16 cellular contexts compared by ENCODE assay signal in the genomic region with DNA sequence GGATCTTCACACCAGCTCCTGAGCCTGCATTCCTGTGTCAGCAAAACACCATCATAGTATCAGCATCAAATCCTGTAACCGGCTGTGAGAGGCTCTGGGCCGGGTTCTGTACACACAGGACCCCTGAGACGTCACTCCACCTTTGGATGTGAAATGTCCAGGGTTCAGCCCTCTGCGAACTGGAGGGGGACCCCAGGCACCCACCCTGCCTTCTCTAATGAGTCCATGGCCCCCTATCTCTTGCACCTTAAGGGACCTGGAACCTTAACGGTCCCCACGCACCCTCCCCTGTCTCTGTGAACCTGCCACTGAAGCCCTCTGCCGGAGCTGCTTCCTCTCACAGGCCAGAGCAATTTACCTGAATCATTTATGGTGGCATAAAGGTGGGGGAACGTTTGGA.
DNase-seq lines count a peak whose midpoint lies in the region; ATAC-seq and TF ChIP-seq lines count a peak whose summit lies in the region.
"Had no signal": no experiment of that assay in that cellular context is flagged by ENCODE, and none has a peak within 500 bp of the region (broad histone marks: within the 10 kb centered on the region; RNA-seq: fewer than 3 reads in every experiment).

No MANE protein-coding gene starts in this region.

- peaks cover 8 to 13% of the 10 kb centered on the region in 2 donors for H3K27me3 Mint-ChIP-seq in natural killer cell treated with Interleukin-12 subunit alpha and Interleukin-12 subunit beta and Interleukin-15 and Interleukin-18, amount 100 ng/mL, for 72 hours
- H3K27me3 Mint-ChIP-seq in natural killer cell (ENCODE audit: low read depth in 2 of 2), result peaks cover 0 to 6% of the 10 kb centered on the region in 2 donors
- H3K27me3 Mint-ChIP-seq: IgD-negative memory B cell had no signal

- no peaks in the 10 kb centered on the region for H3K36me3 Mint-ChIP-seq in natural killer cell treated with Interleukin-12 subunit alpha and Interleukin-12 subunit beta and Interleukin-15 and Interleukin-18, amount 100 ng/mL, for 72 hours
- no peaks in the 10 kb centered on the region for H3K36me3 Mint-ChIP-seq in natural killer cell
- H3K36me3 Mint-ChIP-seq: CD8-positive, alpha-beta T cell; IgD-negative memory B cell had no signal

- peak; percentile 54 for DNase-seq in natural killer cell treated with Interleukin-12 subunit alpha and Interleukin-12 subunit beta and Interleukin-15 and Interleukin-18, amount 100 ng/mL, for 72 hours (ENCODE audit: low spot score)
- DNase-seq in natural killer cell (no peak), lower lobe of right lung (peak; percentile 24), sigmoid colon (peak; percentile 47), T-helper 2 cell (no peak), islet precursor cell (no peak)
- DNase-seq: Calu3; CD8-positive, alpha-beta T cell; DMS79 treated with DMSO at 0.1 percent for 48 hours; GF-D8; GM23248; HCEC 1CT had no signal

- no peak for ATAC-seq in natural killer cell treated with Interleukin-12 subunit alpha and Interleukin-12 subunit beta and Interleukin-15 and Interleukin-18, amount 100 ng/mL, for 72 hours
- ATAC-seq in natural killer cell (no peak), lower lobe of right lung (no peak), GM21381 (IDR thresholded peaks at IDR 0.05; ENCODE audit: unreplicated experiment) (no peak)
- ATAC-seq: CD8-positive, alpha-beta T cell had no signal

- WGBS in sigmoid colon, 2 donors, result 59 to 74% methylated on average over 8 of the region's 8 CpGs

- H3K4me3 ChIP-seq in lower lobe of right lung (no peak overlapping the region), sigmoid colon (no peak overlapping the region)
- H3K4me3 ChIP-seq: BLaER1 treated with 17β-estradiol and CSF1 and Interleukin-3, amounts not matched to agents 10 nM and 100 nM; GM23248 had no signal

- no peaks in the 10 kb centered on the region for H3K4me1 Mint-ChIP-seq in natural killer cell treated with Interleukin-12 subunit alpha and Interleukin-12 subunit beta and Interleukin-15 and Interleukin-18, amount 100 ng/mL, for 72 hours (ENCODE audit: low read depth in 2 of 2)
- no peaks in the 10 kb centered on the region for H3K4me1 Mint-ChIP-seq in natural killer cell
- H3K4me1 Mint-ChIP-seq: B cell had no signal

- no peak for TF ChIP-seq POLR2A in sigmoid colon (IDR thresholded peaks at IDR 0.05)

- no peaks in the 10 kb centered on the region for H3K36me3 ChIP-seq in lower lobe of right lung
- H3K36me3 ChIP-seq in sigmoid colon, result no peaks in the 10 kb centered on the region
- H3K36me3 ChIP-seq: BLaER1 treated with 17β-estradiol and CSF1 and Interleukin-3, amounts not matched to agents 10 nM and 100 nM had no signal

- H3K4me1 ChIP-seq in lower lobe of right lung (no peaks in the 10 kb centered on the region), sigmoid colon (no peaks in the 10 kb centered on the region)

- TF ChIP-seq CTCF in natural killer cell (IDR thresholded peaks at IDR 0.05) (no peak), lower lobe of right lung (IDR thresholded peaks at IDR 0.05) (no peak), sigmoid colon (IDR thresholded peaks at IDR 0.05) (no peak)

- H3K9me3 Mint-ChIP-seq in natural killer cell treated with Interleukin-12 subunit alpha and Interleukin-12 subunit beta and Interleukin-15 and Interleukin-18, amount 100 ng/mL, for 72 hours, result no peaks in the 10 kb centered on the region
- peaks cover 2 to 4% of the 10 kb centered on the region in 2 donors for H3K9me3 Mint-ChIP-seq in natural killer cell
- H3K9me3 Mint-ChIP-seq: CD8-positive, alpha-beta T cell had no signal

- H3K27me3 ChIP-seq in lower lobe of right lung (ENCODE audit: low read depth) (peaks cover 8% of the 10 kb centered on the region), sigmoid colon (peaks cover 0 to 11% (median 9%) of the 10 kb centered on the region in 3 donors)

- no peak overlapping the region for H3K27ac ChIP-seq in lower lobe of right lung
- no peak overlapping the region for H3K27ac ChIP-seq in sigmoid colon
- H3K27ac ChIP-seq: BLaER1 treated with 17β-estradiol and CSF1 and Interleukin-3, amounts not matched to agents 10 nM and 100 nM; GM23248 had no signal

- TF ChIP-seq EP300 in sigmoid colon (IDR thresholded peaks at IDR 0.05), result no peak

- no peak overlapping the region for H3K4me3 Mint-ChIP-seq in natural killer cell treated with Interleukin-12 subunit alpha and Interleukin-12 subunit beta and Interleukin-15 and Interleukin-18, amount 100 ng/mL, for 72 hours
- no peak overlapping the region for H3K4me3 Mint-ChIP-seq in natural killer cell
- H3K4me3 Mint-ChIP-seq: B cell; CD8-positive, alpha-beta T cell had no signal

- intact Hi-C loops in natural killer cell (cut with micrococcal nuclease), result no loop called here
- intact Hi-C loops in lower lobe of right lung (cut with DNase I), result no loop called here
- intact Hi-C loops in sigmoid colon (cut with DNase I), result no loop called here

- H3K9me3 ChIP-seq in lower lobe of right lung (no peaks in the 10 kb centered on the region), sigmoid colon (no peaks in the 10 kb centered on the region)

- no peak overlapping the region for H3K27ac Mint-ChIP-seq in natural killer cell treated with Interleukin-12 subunit alpha and Interleukin-12 subunit beta and Interleukin-15 and Interleukin-18, amount 100 ng/mL, for 72 hours
- H3K27ac Mint-ChIP-seq in natural killer cell, result no peak overlapping the region
- H3K27ac Mint-ChIP-seq: B cell; CD8-positive, alpha-beta T cell; IgD-negative memory B cell had no signal

Comparison
In these comparisons a context has a peak if more than half of its experiments do, and no peak if none do; other contexts are left out.
1. DNase-seq: peak in natural killer cell treated with Interleukin-12 subunit alpha and Interleukin-12 subunit beta and Interleukin-15 and Interleukin-18, amount 100 ng/mL, for 72 hours (single experiment), lower lobe of right lung (single experiment) and sigmoid colon (single experiment); none in natural killer cell (single experiment), T-helper 2 cell (0 of 5) and islet precursor cell (single experiment).